In the genomic region with DNA sequence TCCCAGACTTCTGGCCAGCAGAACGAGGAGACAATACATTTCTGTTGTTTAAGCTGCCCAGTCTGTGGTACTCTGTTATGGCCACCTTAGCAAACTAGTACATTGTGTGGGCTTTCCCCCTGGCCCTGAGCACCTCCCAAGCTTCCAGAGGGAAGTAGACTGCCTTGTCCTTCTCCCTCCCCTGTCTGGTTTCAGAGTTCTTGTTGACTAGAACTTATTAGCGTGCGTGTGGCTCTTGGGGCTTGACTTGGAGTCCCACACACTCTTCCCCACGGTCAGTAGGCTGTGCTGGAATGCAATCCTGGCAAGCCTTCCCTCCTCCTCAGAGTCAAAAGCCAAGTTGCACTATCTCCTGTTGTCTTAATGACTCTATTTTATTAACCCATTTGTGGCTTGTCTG, we compare ENCODE assay signal across 16 cellular contexts. TPM values are rescaled to one million over a fixed set of nuclear protein-coding genes. Genes with fewer than 3 reads are reported as not detected.
DNase-seq lines count a peak whose midpoint lies in the region; ATAC-seq and TF ChIP-seq lines count a peak whose summit lies in the region.
"Had no signal": no experiment of that assay in that cellular context is flagged by ENCODE, and none has a peak within 500 bp of the region (broad histone marks: within the 10 kb centered on the region; RNA-seq: fewer than 3 reads in every experiment).

No MANE protein-coding gene starts in this region.

- WGBS in heart right ventricle, 2 donors = 34 to 36% methylated on average over 4 of the region's 4 CpGs

- no peaks in the 10 kb centered on the region for H3K36me3 Mint-ChIP-seq in activated CD4-positive, alpha-beta memory T cell treated with anti-CD3 and anti-CD28 coated beads for 36 hours

- POLR2A ChIA-PET in AG04449 (lab: Yijun Ruan, JAX) = no interaction called here
- POLR2A ChIA-PET in activated CD4-positive, alpha-beta memory T cell treated with anti-CD3 and anti-CD28 coated beads for 36 hours (lab: Charles Lee) = no interaction called here

- intact Hi-C loops in ascending aorta (cut with DNase I) (loop anchor here (5.0 to 10.0 kb wide), 2 partner anchors 48 to 185 kb away; partner anchors contain the start of gene ATXN3), heart right ventricle (cut with DNase I) (no loop called here)
- intact Hi-C loops in activated CD4-positive, alpha-beta memory T cell treated with anti-CD3 and anti-CD28 coated beads for 36 hours (cut with micrococcal nuclease) = no loop called here

- H3K27ac Mint-ChIP-seq in activated CD4-positive, alpha-beta memory T cell treated with anti-CD3 and anti-CD28 coated beads for 36 hours = no peak overlapping the region
- H3K27ac Mint-ChIP-seq: activated B cell treated with CpG ODN at 0.5 μM for 24 hours; activated naive CD8-positive, alpha-beta T cell; dendritic cell treated with granulocyte-macrophage colony-stimulating factor and Interleukin-4, amounts not matched to agents 40 ng/mL and 50 ng/mL, for 4 days had no signal

- TF ChIP-seq CTCF in AG04449 (IDR thresholded peaks at IDR 0.05; ENCODE audit: insufficient read depth, low read length, missing control alignments) (no peak), ascending aorta (IDR thresholded peaks at IDR 0.05) (no peak), heart right ventricle (IDR thresholded peaks at IDR 0.05) (no peak)

- H3K4me1 ChIP-seq in ascending aorta (peaks cover 30 to 76% of the 10 kb centered on the region in 2 donors), heart right ventricle (peaks cover 0 to 46% (median 4%) of the 10 kb centered on the region in 9 donors)
- H3K4me1 ChIP-seq: prostate gland had no signal

- H3K36me3 ChIP-seq in ascending aorta (peaks cover 9 to 42% of the 10 kb centered on the region in 2 donors), heart right ventricle (peaks cover 0 to 8% (median 0%) of the 10 kb centered on the region in 9 donors)
- H3K36me3 ChIP-seq: prostate gland had no signal

- DNase-seq in AG04449 (ENCODE audit: low read depth, low spot score) = peak; percentile 16
- no peak for DNase-seq in ascending aorta (ENCODE audit: low spot score in 2 of 2)
- peak; percentile 33 to 46 for DNase-seq in heart right ventricle
- DNase-seq in skeletal muscle cell (ENCODE audit: low read depth) = peak; percentile 74
- DNase-seq in activated CD4-positive, alpha-beta memory T cell treated with anti-CD3 and anti-CD28 coated beads for 36 hours = no peak
- no peak for DNase-seq in OCI-M2 (lab: John Stamatoyannopoulos, UW; ENCODE audit: unreplicated experiment)
- DNase-seq in dermis blood vessel endothelial cell = no peak
- no peak for DNase-seq in GM19240 (ENCODE audit: insufficient read length, low spot score)
- DNase-seq: activated B cell treated with CpG ODN at 0.5 μM for 24 hours; DND-41; NCI-H1105; PC-9; stimulated activated naive CD8-positive, alpha-beta T cell treated with anti-CD3 and anti-CD28 coated beads, Interleukin-15, Interleukin-2, amounts not matched to agents 100 U/mL and 50 U/mL, for 24 hours had no signal

- no peaks in the 10 kb centered on the region for H3K27me3 Mint-ChIP-seq in activated CD4-positive, alpha-beta memory T cell treated with anti-CD3 and anti-CD28 coated beads for 36 hours
- H3K27me3 Mint-ChIP-seq: activated B cell treated with CpG ODN at 0.5 μM for 24 hours; activated naive CD8-positive, alpha-beta T cell; dendritic cell treated with granulocyte-macrophage colony-stimulating factor and Interleukin-4, amounts not matched to agents 40 ng/mL and 50 ng/mL, for 4 days had no signal

- CTCF ChIA-PET in AG04449 (lab: Yijun Ruan, JAX) = no interaction called here
- CTCF ChIA-PET in activated CD4-positive, alpha-beta memory T cell treated with anti-CD3 and anti-CD28 coated beads for 36 hours (lab: Charles Lee) = no interaction called here

- no peaks in the 10 kb centered on the region for H3K4me1 Mint-ChIP-seq in activated CD4-positive, alpha-beta memory T cell treated with anti-CD3 and anti-CD28 coated beads for 36 hours (ENCODE audit: low read depth)
- H3K4me1 Mint-ChIP-seq: activated B cell treated with CpG ODN at 0.5 μM for 24 hours had no signal

- H3K27ac ChIP-seq in ascending aorta (peak overlapping the region; percentile 80 to 91), heart right ventricle (peak overlapping the region in 9 of 10 donors; percentile 3 to 82 (median 61))
- H3K27ac ChIP-seq: PC-9, prostate gland had no signal

- H3K9me3 Mint-ChIP-seq in activated CD4-positive, alpha-beta memory T cell treated with anti-CD3 and anti-CD28 coated beads for 36 hours = no peaks in the 10 kb centered on the region
- H3K9me3 Mint-ChIP-seq: activated B cell treated with CpG ODN at 0.5 μM for 24 hours; dendritic cell treated with granulocyte-macrophage colony-stimulating factor and Interleukin-4, amounts not matched to agents 40 ng/mL and 50 ng/mL, for 4 days had no signal

- no peak overlapping the region for H3K4me3 ChIP-seq in AG04449 (ENCODE audit: low read depth, low read length)
- H3K4me3 ChIP-seq in ascending aorta = no peak overlapping the region
- no peak overlapping the region for H3K4me3 ChIP-seq in heart right ventricle
- H3K4me3 ChIP-seq in skeletal muscle cell (ENCODE audit: low read depth, low read length) = no peak overlapping the region
- H3K4me3 ChIP-seq: PC-9, prostate gland had no signal

- H3K4me3 Mint-ChIP-seq in activated CD4-positive, alpha-beta memory T cell treated with anti-CD3 and anti-CD28 coated beads for 36 hours = no peak overlapping the region
- H3K4me3 Mint-ChIP-seq: activated B cell treated with CpG ODN at 0.5 μM for 24 hours; activated naive CD8-positive, alpha-beta T cell; dendritic cell treated with granulocyte-macrophage colony-stimulating factor and Interleukin-4, amounts not matched to agents 40 ng/mL and 50 ng/mL, for 4 days had no signal

- ATAC-seq in heart right ventricle = peak; percentile 68 to 84 (median 82)
- ATAC-seq: stimulated activated naive CD8-positive, alpha-beta T cell treated with anti-CD3 and anti-CD28 coated beads, Interleukin-15, Interleukin-2, amounts not matched to agents 100 U/mL and 50 U/mL, for 24 hours had no signal

- H3K27me3 ChIP-seq in ascending aorta (no peaks in the 10 kb centered on the region), heart right ventricle (no peaks in the 10 kb centered on the region)

- peaks cover 0 to 2% of the 10 kb centered on the region in 2 donors for H3K9me3 ChIP-seq in ascending aorta
- H3K9me3 ChIP-seq in heart right ventricle = peaks cover 0 to 8% (median 0%) of the 10 kb centered on the region in 11 donors
- H3K9me3 ChIP-seq: prostate gland had no signal

RNA-seq across cellular contexts. Expression of gene FBLN5, which starts 27.7 kb away (rescaled TPM):
- total RNA-seq in ascending aorta (280 TPM), heart right ventricle (10 to 100 TPM; 25.3 to 91.5 (median 36.6) TPM), dermis blood vessel endothelial cell (0.51 and 0.98 TPM in 2 replicates)
- 10 to 100 TPM; 46.5 to 65.9 TPM for polyA plus RNA-seq in heart right ventricle
- 1 to 10 TPM; 1.9 TPM for total RNA-seq in activated CD4-positive, alpha-beta memory T cell treated with anti-CD3 and anti-CD28 coated beads for 36 hours
- total RNA-seq: activated B cell treated with CpG ODN at 0.5 μM for 24 hours, PC-9 had no signal

RNA-seq across cellular contexts. Expression of gene TC2N, which starts 52.5 kb away (rescaled TPM):
- total RNA-seq in ascending aorta = 37.8 TPM
- 10 to 100 TPM in 1 of 10 donors, 1 to 10 TPM in 9; 1.8 to 12.4 (median 3.8) TPM for total RNA-seq in heart right ventricle
- polyA plus RNA-seq in heart right ventricle = 1 to 10 TPM; 1.8 to 5.0 TPM
- 10 to 100 TPM; 44.9 to 46.6 TPM for total RNA-seq in activated CD4-positive, alpha-beta memory T cell treated with anti-CD3 and anti-CD28 coated beads for 36 hours
- 16.8 and 24.2 TPM in 2 replicates for total RNA-seq in dermis blood vessel endothelial cell

Comparison
In these comparisons a context has a peak if more than half of its experiments do, and no peak if none do; other contexts are left out.
1. DNase-seq: peak in AG04449 (single experiment), heart right ventricle (2 of 2) and skeletal muscle cell (single experiment); none in ascending aorta (0 of 2), activated CD4-positive, alpha-beta memory T cell treated with anti-CD3 and anti-CD28 coated beads for 36 hours (single experiment), OCI-M2 (single experiment), dermis blood vessel endothelial cell (single experiment) and GM19240 (single experiment).
2. RNA of gene FBLN5, which starts 27.7 kb away (total RNA-seq): 280 TPM in ascending aorta (single experiment) and 25.3 to 91.5 TPM in heart right ventricle; 1.9 TPM in activated CD4-positive, alpha-beta memory T cell treated with anti-CD3 and anti-CD28 coated beads for 36 hours and 0.51 to 0.98 TPM in dermis blood vessel endothelial cell; every median in the first group is over 4 times any median in the second.